1 cellular context compared by ENCODE assay signal in the genomic region with DNA sequence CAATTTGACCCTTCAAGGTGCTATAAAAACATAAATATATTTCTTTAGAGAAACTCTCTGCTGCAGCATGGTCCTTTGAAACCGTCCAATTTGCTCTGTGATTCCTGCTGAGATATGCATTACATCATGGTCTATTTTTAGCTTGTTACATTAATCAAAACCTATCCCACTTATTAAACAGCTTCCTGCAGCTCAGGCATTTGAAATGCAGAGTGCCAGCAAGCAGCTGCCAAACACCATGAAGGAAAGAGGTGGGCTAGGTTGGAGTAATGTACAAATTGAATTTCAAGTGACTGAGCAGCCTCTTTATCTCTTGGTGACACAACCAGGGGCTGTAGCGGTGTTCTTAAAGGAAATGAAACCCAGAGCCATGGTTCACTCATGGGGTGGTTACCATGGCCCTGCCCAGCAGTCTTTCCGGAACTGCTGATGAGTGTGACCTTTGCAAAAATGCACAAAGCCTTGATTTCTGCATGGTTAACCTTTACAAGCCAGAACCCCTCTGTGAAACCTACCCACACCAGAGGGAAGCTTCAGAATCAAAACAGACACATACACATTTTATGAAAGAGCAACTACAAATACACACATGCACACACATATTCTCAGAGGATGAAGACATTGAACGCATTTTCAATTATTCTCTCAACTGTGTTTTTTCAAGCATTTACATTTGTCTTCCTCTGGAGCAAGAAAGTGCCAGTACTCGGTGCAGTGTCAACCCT.
TF ChIP-seq lines count a peak whose summit lies in the region.

No MANE protein-coding gene starts in this region.

TF ChIP-seq in HEK293, 187 proteins besides CTCF, POLR2A, EP300 and RAD21 (continued from another document and continues in another):
- TF ChIP-seq, protein P1, sequence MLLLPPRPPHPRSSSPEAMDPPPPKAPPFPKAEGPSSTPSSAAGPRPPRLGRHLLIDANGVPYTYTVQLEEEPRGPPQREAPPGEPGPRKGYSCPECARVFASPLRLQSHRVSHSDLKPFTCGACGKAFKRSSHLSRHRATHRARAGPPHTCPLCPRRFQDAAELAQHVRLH (tag by site-specific recombination; IDR thresholded peaks at IDR 0.05), result peak; percentile 46; the same call in 1 of the 2 replicates
- peak; percentile 20 for TF ChIP-seq ZNF335 (tag by site-specific recombination; conservative IDR thresholded peaks at IDR 0.05)
- TF ChIP-seq IKZF3 (tag by site-specific recombination; IDR thresholded peaks at IDR 0.05), result peak; percentile 87
- TF ChIP-seq KLF1 (tag by site-specific recombination; IDR thresholded peaks at IDR 0.05), result peak; percentile 10; the same call in 1 of the 2 replicates
- no peak for TF ChIP-seq ZNF2 (tag by site-specific recombination; IDR thresholded peaks at IDR 0.05)
- TF ChIP-seq ZNF843 (tag by site-specific recombination; IDR thresholded peaks at IDR 0.05), result peak; percentile 59; the same call in 1 of the 2 replicates
- 0 out of 2 replicates have a peak, but pooled peaks have one; percentile 7 for TF ChIP-seq ZNF596 (tag by site-specific recombination; IDR thresholded peaks at IDR 0.05)
- TF ChIP-seq KLF8 (tag by site-specific recombination; IDR thresholded peaks at IDR 0.05), result 0 out of 2 replicates have a peak, but pooled peaks have one; percentile 33
- TF ChIP-seq, protein P2, sequence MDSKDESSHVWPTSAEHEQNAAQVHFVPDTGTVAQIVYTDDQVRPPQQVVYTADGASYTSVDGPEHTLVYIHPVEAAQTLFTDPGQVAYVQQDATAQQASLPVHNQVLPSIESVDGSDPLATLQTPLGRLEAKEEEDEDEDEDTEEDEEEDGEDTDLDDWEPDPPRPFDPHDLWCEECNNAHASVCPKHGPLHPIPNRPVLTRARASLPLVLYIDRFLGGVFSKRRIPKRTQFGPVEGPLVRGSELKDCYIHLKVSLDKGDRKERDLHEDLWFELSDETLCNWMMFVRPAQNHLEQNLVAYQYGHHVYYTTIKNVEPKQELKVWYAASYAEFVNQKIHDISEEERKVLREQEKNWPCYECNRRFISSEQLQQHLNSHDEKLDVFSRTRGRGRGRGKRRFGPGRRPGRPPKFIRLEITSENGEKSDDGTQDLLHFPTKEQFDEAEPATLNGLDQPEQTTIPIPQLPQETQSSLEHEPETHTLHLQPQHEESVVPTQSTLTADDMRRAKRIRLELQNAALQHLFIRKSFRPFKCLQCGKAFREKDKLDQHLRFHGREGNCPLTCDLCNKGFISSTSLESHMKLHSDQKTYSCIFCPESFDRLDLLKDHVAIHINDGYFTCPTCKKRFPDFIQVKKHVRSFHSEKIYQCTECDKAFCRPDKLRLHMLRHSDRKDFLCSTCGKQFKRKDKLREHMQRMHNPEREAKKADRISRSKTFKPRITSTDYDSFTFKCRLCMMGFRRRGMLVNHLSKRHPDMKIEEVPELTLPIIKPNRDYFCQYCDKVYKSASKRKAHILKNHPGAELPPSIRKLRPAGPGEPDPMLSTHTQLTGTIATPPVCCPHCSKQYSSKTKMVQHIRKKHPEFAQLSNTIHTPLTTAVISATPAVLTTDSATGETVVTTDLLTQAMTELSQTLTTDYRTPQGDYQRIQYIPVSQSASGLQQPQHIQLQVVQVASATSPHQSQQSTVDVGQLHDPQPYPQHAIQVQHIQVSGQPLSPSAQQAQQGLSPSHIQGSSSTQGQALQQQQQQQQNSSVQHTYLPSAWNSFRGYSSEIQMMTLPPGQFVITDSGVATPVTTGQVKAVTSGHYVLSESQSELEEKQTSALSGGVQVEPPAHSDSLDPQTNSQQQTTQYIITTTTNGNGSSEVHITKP (tag by site-specific recombination; IDR thresholded peaks at IDR 0.05), result peak; percentile 57; the same call in 1 of the 2 replicates
- TF ChIP-seq ZNF155 (tag by site-specific recombination; IDR thresholded peaks at IDR 0.05), result no peak
- TF ChIP-seq ZNF10 (tag by site-specific recombination; IDR thresholded peaks at IDR 0.05), result peak; percentile 66
- TF ChIP-seq ZNF624 (tag by site-specific recombination; IDR thresholded peaks at IDR 0.05), result no peak; the same call in 1 of the 2 replicates
- peak; percentile 30; the same call in 1 of the 2 replicates for TF ChIP-seq SP3 (tag by site-specific recombination; IDR thresholded peaks at IDR 0.05)
- no peak for TF ChIP-seq ZNF623 (tag by site-specific recombination; IDR thresholded peaks at IDR 0.05)
- peak; percentile 74 for TF ChIP-seq ZEB2 (tag by site-specific recombination; IDR thresholded peaks at IDR 0.05)
- TF ChIP-seq, protein P3, sequence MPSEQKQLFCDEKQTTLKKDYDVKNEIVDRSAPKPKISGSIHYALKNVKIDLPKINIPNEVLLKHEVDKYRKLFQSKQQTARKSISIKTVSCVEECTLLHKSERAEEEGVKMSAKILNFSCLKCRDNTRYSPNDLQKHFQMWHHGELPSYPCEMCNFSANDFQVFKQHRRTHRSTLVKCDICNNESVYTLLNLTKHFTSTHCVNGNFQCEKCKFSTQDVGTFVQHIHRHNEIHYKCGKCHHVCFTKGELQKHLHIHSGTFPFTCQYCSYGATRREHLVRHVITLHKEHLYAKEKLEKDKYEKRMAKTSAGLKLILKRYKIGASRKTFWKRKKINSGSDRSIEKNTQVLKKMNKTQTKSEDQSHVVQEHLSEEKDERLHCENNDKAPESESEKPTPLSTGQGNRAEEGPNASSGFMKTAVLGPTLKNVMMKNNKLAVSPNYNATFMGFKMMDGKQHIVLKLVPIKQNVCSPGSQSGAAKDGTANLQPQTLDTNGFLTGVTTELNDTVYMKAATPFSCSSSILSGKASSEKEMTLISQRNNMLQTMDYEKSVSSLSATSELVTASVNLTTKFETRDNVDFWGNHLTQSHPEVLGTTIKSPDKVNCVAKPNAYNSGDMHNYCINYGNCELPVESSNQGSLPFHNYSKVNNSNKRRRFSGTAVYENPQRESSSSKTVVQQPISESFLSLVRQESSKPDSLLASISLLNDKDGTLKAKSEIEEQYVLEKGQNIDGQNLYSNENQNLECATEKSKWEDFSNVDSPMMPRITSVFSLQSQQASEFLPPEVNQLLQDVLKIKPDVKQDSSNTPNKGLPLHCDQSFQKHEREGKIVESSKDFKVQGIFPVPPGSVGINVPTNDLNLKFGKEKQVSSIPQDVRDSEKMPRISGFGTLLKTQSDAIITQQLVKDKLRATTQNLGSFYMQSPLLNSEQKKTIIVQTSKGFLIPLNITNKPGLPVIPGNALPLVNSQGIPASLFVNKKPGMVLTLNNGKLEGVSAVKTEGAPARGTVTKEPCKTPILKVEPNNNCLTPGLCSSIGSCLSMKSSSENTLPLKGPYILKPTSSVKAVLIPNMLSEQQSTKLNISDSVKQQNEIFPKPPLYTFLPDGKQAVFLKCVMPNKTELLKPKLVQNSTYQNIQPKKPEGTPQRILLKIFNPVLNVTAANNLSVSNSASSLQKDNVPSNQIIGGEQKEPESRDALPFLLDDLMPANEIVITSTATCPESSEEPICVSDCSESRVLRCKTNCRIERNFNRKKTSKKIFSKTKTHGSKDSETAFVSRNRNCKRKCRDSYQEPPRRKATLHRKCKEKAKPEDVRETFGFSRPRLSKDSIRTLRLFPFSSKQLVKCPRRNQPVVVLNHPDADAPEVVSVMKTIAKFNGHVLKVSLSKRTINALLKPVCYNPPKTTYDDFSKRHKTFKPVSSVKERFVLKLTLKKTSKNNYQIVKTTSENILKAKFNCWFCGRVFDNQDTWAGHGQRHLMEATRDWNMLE (tag by site-specific recombination; conservative IDR thresholded peaks at IDR 0.05; ENCODE audit: low read depth), result 0 out of 2 replicates have a peak, but pooled peaks have one; percentile 30
- TF ChIP-seq SCRT1 (tag by site-specific recombination; IDR thresholded peaks at IDR 0.05; ENCODE audit: borderline replicate concordance), result no peak
- TF ChIP-seq ZFP37 (tag by site-specific recombination; IDR thresholded peaks at IDR 0.05), result 0 out of 2 replicates have a peak, but pooled peaks have one; percentile 25
- TF ChIP-seq ZNF423 (tag by site-specific recombination; IDR thresholded peaks at IDR 0.05), result no peak
- no peak for TF ChIP-seq ZNF248 (tag by site-specific recombination; IDR thresholded peaks at IDR 0.05)
- 0 out of 2 replicates have a peak, but pooled peaks have one; percentile 21 for TF ChIP-seq GFI1B (tag by site-specific recombination; IDR thresholded peaks at IDR 0.05)
- no peak for TF ChIP-seq ZNF654 (tag by site-specific recombination; IDR thresholded peaks at IDR 0.05; ENCODE audit: low read depth)
- TF ChIP-seq ZFP41 (tag by site-specific recombination; IDR thresholded peaks at IDR 0.05; ENCODE audit: borderline replicate concordance), result no peak
- TF ChIP-seq ZNF549 (tag by site-specific recombination; IDR thresholded peaks at IDR 0.05), result no peak
- TF ChIP-seq, protein P4, sequence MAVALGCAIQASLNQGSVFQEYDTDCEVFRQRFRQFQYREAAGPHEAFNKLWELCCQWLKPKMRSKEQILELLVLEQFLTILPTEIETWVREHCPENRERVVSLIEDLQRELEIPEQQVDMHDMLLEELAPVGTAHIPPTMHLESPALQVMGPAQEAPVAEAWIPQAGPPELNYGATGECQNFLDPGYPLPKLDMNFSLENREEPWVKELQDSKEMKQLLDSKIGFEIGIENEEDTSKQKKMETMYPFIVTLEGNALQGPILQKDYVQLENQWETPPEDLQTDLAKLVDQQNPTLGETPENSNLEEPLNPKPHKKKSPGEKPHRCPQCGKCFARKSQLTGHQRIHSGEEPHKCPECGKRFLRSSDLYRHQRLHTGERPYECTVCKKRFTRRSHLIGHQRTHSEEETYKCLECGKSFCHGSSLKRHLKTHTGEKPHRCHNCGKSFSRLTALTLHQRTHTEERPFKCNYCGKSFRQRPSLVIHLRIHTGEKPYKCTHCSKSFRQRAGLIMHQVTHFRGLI (tag by site-specific recombination; IDR thresholded peaks at IDR 0.05), result no peak; the same call in 1 of the 2 replicates
- TF ChIP-seq KLF10 (tag by site-specific recombination; IDR thresholded peaks at IDR 0.05), result peak; percentile 68
- TF ChIP-seq, protein P5, sequence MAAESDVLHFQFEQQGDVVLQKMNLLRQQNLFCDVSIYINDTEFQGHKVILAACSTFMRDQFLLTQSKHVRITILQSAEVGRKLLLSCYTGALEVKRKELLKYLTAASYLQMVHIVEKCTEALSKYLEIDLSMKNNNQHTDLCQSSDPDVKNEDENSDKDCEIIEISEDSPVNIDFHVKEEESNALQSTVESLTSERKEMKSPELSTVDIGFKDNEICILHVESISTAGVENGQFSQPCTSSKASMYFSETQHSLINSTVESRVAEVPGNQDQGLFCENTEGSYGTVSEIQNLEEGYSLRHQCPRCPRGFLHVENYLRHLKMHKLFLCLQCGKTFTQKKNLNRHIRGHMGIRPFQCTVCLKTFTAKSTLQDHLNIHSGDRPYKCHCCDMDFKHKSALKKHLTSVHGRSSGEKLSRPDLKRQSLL (tag by site-specific recombination; IDR thresholded peaks at IDR 0.05), result no peak
- no peak for TF ChIP-seq ZNF133 (tag by site-specific recombination; IDR thresholded peaks at IDR 0.05)
- TF ChIP-seq ZNF558 (tag by site-specific recombination; IDR thresholded peaks at IDR 0.05), result no peak
- no peak for TF ChIP-seq ZFHX2 (tag by site-specific recombination; conservative IDR thresholded peaks at IDR 0.05)
- no peak for TF ChIP-seq ZNF585B (tag by site-specific recombination; IDR thresholded peaks at IDR 0.05)
- TF ChIP-seq TRIM28 (IDR thresholded peaks at IDR 0.05; ENCODE audit: borderline replicate concordance, low read length), result peak; percentile 86
- TF ChIP-seq ZNF324 (tag by site-specific recombination; IDR thresholded peaks at IDR 0.05), result no peak
- TF ChIP-seq, protein P6, sequence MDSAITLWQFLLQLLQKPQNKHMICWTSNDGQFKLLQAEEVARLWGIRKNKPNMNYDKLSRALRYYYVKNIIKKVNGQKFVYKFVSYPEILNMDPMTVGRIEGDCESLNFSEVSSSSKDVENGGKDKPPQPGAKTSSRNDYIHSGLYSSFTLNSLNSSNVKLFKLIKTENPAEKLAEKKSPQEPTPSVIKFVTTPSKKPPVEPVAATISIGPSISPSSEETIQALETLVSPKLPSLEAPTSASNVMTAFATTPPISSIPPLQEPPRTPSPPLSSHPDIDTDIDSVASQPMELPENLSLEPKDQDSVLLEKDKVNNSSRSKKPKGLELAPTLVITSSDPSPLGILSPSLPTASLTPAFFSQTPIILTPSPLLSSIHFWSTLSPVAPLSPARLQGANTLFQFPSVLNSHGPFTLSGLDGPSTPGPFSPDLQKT (IDR thresholded peaks at IDR 0.05; ENCODE audit: borderline replicate concordance, low read depth, low read length), result no peak
- no peak for TF ChIP-seq ZBTB7A (tag by site-specific recombination; IDR thresholded peaks at IDR 0.05; ENCODE audit: low read depth)
- TF ChIP-seq ZNF629 (tag by site-specific recombination; IDR thresholded peaks at IDR 0.05), result peak; percentile 64
- TF ChIP-seq ZBTB8A (tag by site-specific recombination; IDR thresholded peaks at IDR 0.05), result 0 out of 2 replicates have a peak, but pooled peaks have one; percentile 15
- TF ChIP-seq ZNF433 (tag by site-specific recombination; IDR thresholded peaks at IDR 0.05; ENCODE audit: low read depth), result no peak
- peak; percentile 94 for TF ChIP-seq ZIC2 (tag by site-specific recombination; IDR thresholded peaks at IDR 0.05)
- TF ChIP-seq ZBTB20 (tag by site-specific recombination; IDR thresholded peaks at IDR 0.05), result peak; percentile 98
- 0 out of 2 replicates have a peak, but pooled peaks have one; percentile 28 for TF ChIP-seq HOXD13 (CRISPR knock-in tag; IDR thresholded peaks at IDR 0.05; ENCODE audit: borderline replicate concordance)
- TF ChIP-seq ZNF223 (tag by site-specific recombination; IDR thresholded peaks at IDR 0.05), result no peak
- TF ChIP-seq, protein P7, sequence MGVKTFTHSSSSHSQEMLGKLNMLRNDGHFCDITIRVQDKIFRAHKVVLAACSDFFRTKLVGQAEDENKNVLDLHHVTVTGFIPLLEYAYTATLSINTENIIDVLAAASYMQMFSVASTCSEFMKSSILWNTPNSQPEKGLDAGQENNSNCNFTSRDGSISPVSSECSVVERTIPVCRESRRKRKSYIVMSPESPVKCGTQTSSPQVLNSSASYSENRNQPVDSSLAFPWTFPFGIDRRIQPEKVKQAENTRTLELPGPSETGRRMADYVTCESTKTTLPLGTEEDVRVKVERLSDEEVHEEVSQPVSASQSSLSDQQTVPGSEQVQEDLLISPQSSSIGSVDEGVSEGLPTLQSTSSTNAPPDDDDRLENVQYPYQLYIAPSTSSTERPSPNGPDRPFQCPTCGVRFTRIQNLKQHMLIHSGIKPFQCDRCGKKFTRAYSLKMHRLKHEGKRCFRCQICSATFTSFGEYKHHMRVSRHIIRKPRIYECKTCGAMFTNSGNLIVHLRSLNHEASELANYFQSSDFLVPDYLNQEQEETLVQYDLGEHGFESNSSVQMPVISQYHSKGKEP (tag by site-specific recombination; IDR thresholded peaks at IDR 0.05), result peak; percentile 95
- TF ChIP-seq, protein P8, sequence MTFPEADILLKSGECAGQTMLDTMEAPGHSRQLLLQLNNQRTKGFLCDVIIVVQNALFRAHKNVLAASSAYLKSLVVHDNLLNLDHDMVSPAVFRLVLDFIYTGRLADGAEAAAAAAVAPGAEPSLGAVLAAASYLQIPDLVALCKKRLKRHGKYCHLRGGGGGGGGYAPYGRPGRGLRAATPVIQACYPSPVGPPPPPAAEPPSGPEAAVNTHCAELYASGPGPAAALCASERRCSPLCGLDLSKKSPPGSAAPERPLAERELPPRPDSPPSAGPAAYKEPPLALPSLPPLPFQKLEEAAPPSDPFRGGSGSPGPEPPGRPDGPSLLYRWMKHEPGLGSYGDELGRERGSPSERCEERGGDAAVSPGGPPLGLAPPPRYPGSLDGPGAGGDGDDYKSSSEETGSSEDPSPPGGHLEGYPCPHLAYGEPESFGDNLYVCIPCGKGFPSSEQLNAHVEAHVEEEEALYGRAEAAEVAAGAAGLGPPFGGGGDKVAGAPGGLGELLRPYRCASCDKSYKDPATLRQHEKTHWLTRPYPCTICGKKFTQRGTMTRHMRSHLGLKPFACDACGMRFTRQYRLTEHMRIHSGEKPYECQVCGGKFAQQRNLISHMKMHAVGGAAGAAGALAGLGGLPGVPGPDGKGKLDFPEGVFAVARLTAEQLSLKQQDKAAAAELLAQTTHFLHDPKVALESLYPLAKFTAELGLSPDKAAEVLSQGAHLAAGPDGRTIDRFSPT (tag by site-specific recombination; IDR thresholded peaks at IDR 0.05), result no peak
- TF ChIP-seq ZNF610 (tag by site-specific recombination; IDR thresholded peaks at IDR 0.05; ENCODE audit: borderline replicate concordance), result 0 out of 2 replicates have a peak, but pooled peaks have one; percentile 43
